ENCODE assay signal across 17 cellular contexts in the genomic region with DNA sequence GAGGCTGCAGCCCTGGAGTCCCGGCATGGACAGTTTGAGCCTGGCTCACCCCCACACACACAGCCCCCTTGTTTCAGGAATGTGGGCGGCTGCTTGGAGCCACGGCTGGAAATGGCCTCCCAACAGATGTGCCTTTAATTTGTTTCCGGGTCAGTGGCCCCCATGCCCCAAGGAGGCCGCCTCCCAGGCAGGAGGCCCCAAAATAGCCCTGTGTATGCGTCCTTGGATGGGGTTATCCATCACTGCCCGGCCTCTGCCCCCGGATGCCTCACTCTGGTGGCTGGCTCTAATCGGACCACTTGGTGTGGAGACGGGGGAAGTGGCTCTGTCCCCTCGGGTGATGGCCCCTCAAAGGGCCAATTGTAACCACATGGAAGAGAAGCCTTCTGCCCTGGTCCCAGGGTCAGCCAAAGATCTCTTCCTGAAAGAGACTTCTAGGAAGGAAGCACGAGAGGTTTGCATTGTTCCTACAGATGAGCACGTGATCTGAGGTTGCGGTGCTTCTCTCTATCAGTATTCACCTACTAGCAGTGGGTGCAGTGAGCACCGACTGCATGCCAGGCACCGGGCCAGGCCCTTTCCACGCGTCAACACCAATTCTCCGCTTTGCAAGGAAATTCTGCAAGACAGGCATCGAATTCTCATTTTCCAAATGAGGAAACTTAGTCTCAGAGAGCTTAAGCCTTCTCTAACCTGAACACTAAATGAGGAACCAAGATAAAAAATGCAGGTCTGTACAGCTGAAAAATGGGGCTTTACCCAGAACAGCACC.
DNase-seq lines count a peak whose midpoint lies in the region; ATAC-seq, FAIRE-seq and TF ChIP-seq lines count a peak whose summit lies in the region.
"Had no signal": no experiment of that assay in that cellular context is flagged by ENCODE, and none has a peak within 500 bp of the region (broad histone marks: within the 10 kb centered on the region; RNA-seq: fewer than 3 reads in every experiment).

No MANE protein-coding gene starts in this region.

- DNase-seq in heart right ventricle: no peak
- no peak for DNase-seq in right cardiac atrium
- DNase-seq in kidney: peak; percentile 28
- DNase-seq in nephron progenitor cell: peak; percentile 74
- DNase-seq in type B pancreatic cell (ENCODE audit: extremely low spot score, unreplicated experiment): no peak
- DNase-seq in globus pallidus (ENCODE audit: low spot score): no peak
- DNase-seq: AML-193; Caco-2; CD8-positive, alpha-beta memory T cell; GF-D8 had no signal

- H3K9me3 Mint-ChIP-seq in nephron progenitor cell: no peaks in the 10 kb centered on the region
- H3K9me3 Mint-ChIP-seq in type B pancreatic cell: no peaks in the 10 kb centered on the region

- H3K4me3 Mint-ChIP-seq in nephron progenitor cell: peak overlapping the region; percentile 10
- peak overlapping the region; percentile 22 for H3K4me3 Mint-ChIP-seq in type B pancreatic cell
- H3K4me3 Mint-ChIP-seq: CD8-positive, alpha-beta memory T cell had no signal

- H3K4me3 ChIP-seq in heart right ventricle (no peak overlapping the region), right cardiac atrium (ENCODE audit: low read length) (no peak overlapping the region), kidney (ENCODE audit: low read length in 2 of 2) (no peak overlapping the region)
- H3K4me3 ChIP-seq: BLaER1 had no signal

- H3K27me3 Mint-ChIP-seq in nephron progenitor cell (ENCODE audit: low read depth, poor library complexity): peaks cover 14% of the 10 kb centered on the region
- H3K27me3 Mint-ChIP-seq in type B pancreatic cell: peaks cover 4% of the 10 kb centered on the region

- no peak overlapping the region for H3K9ac ChIP-seq in kidney (ENCODE audit: low read length in 2 of 2)
- H3K9ac ChIP-seq: BLaER1 had no signal

- FAIRE-seq in kidney (lab: Jason Lieb, UNC): no peak
- FAIRE-seq: H54, HTR-8/SVneo had no signal

- H3K27ac ChIP-seq in heart right ventricle (no peak overlapping the region), right cardiac atrium (ENCODE audit: low read length) (no peak overlapping the region), kidney (ENCODE audit: low read depth in 2 of 2, low read length in 2 of 2) (no peak overlapping the region)
- H3K27ac ChIP-seq: 22Rv1, BLaER1 had no signal

- H3K4me1 Mint-ChIP-seq in nephron progenitor cell (peaks cover 68% of the 10 kb centered on the region), type B pancreatic cell (ENCODE audit: unreplicated experiment) (peaks cover 25% of the 10 kb centered on the region)
- H3K4me1 Mint-ChIP-seq: CD8-positive, alpha-beta memory T cell had no signal

- H3K4me1 ChIP-seq in heart right ventricle (peaks cover 0 to 12% (median 6%) of the 10 kb centered on the region in 9 donors), right cardiac atrium (ENCODE audit: control insufficient read depth, insufficient read depth, low read length) (peaks cover 3% of the 10 kb centered on the region), kidney (ENCODE audit: control insufficient read depth in 1 of 2, insufficient read depth in 1 of 2, low read depth in 1 of 2, low read length in 2 of 2) (no peaks in the 10 kb centered on the region)
- H3K4me1 ChIP-seq: Caco-2 had no signal

- ATAC-seq in heart right ventricle (peak in 5 of 8 donors; percentile 11 to 50 (median 30)), right cardiac atrium (no peak), GM18502 (IDR thresholded peaks at IDR 0.05; ENCODE audit: poor library complexity, unreplicated experiment) (no peak), GM21515 (IDR thresholded peaks at IDR 0.05; ENCODE audit: unreplicated experiment) (no peak)
- ATAC-seq: HCT116 had no signal

- TF ChIP-seq CTCF in heart right ventricle (IDR thresholded peaks at IDR 0.05) (no peak), kidney (IDR thresholded peaks at IDR 0.05; ENCODE audit: borderline replicate concordance, extremely low read depth, insufficient read depth) (no peak), nephron progenitor cell (IDR thresholded peaks at IDR 0.05) (no peak), type B pancreatic cell (conservative IDR thresholded peaks at IDR 0.05) (no peak)

- peaks cover 0 to 21% (median 5%) of the 10 kb centered on the region in 7 donors for H3K27me3 ChIP-seq in heart right ventricle
- no peaks in the 10 kb centered on the region for H3K27me3 ChIP-seq in right cardiac atrium (ENCODE audit: control insufficient read depth, insufficient read depth)
- H3K27me3 ChIP-seq: BLaER1 had no signal

- H3K36me3 ChIP-seq in heart right ventricle: no peaks in the 10 kb centered on the region
- H3K36me3 ChIP-seq in kidney (ENCODE audit: control insufficient read depth in 1 of 2, insufficient read depth in 2 of 2, low read length in 2 of 2): no peaks in the 10 kb centered on the region
- H3K36me3 ChIP-seq: BLaER1 had no signal

- H3K9me3 ChIP-seq in heart right ventricle (no peaks in the 10 kb centered on the region), right cardiac atrium (ENCODE audit: control insufficient read depth, low read length) (no peaks in the 10 kb centered on the region), kidney (ENCODE audit: control insufficient read depth in 1 of 2, low read length in 2 of 2) (no peaks in the 10 kb centered on the region)
- H3K9me3 ChIP-seq: BLaER1, Caco-2 had no signal

- 37 to 45% methylated on average over 20 of the region's 20 CpGs for WGBS in heart right ventricle, 2 donors
- WGBS in right cardiac atrium: 34% methylated on average over 20 of the region's 20 CpGs

- H3K36me3 Mint-ChIP-seq in nephron progenitor cell (ENCODE audit: low read depth): no peaks in the 10 kb centered on the region
- H3K36me3 Mint-ChIP-seq in type B pancreatic cell: no peaks in the 10 kb centered on the region
- H3K36me3 Mint-ChIP-seq: CD8-positive, alpha-beta memory T cell had no signal

- H3K27ac Mint-ChIP-seq in nephron progenitor cell (no peak overlapping the region), type B pancreatic cell (peak overlapping the region; percentile 21)
- H3K27ac Mint-ChIP-seq: CD8-positive, alpha-beta memory T cell had no signal

- intact Hi-C loops in heart right ventricle (cut with DNase I): no loop called here
- intact Hi-C loops in right cardiac atrium (cut with DNase I): no loop called here
- intact Hi-C loops in kidney (cut with DNase I): no loop called here

Comparison
In these comparisons a context has a peak if more than half of its experiments do, and no peak if none do; other contexts are left out.
1. ATAC-seq: peak in heart right ventricle (5 of 8); none in right cardiac atrium (0 of 2), GM18502 (single experiment) and GM21515 (single experiment).
2. DNase-seq: peak in kidney (single experiment) and nephron progenitor cell (single experiment); none in heart right ventricle (0 of 2), right cardiac atrium (0 of 3), type B pancreatic cell (single experiment) and globus pallidus (single experiment).